ENCODE assay signal across 1 cellular context in genomic region chr13:22278336-22278929, GRCh38.
TF ChIP-seq lines count a peak whose summit lies in the region.

No MANE protein-coding gene starts in this region.

TF ChIP-seq in SK-N-SH, 30 proteins besides CTCF, POLR2A, EP300 and RAD21 (continued from another document):
- TF ChIP-seq ZBTB33 (IDR thresholded peaks at IDR 0.05; ENCODE audit: borderline replicate concordance, low read depth) (no peak), SMC3 (IDR thresholded peaks at IDR 0.05; ENCODE audit: low read depth, low read length) (no peak), GABPA (IDR thresholded peaks at IDR 0.05; ENCODE audit: low read depth) (no peak), MAX (IDR thresholded peaks at IDR 0.05; ENCODE audit: low read depth) (no peak), PBX3 (IDR thresholded peaks at IDR 0.05) (no peak), RFX5 (IDR thresholded peaks at IDR 0.05; ENCODE audit: low read length) (no peak)
